In the genomic region with DNA sequence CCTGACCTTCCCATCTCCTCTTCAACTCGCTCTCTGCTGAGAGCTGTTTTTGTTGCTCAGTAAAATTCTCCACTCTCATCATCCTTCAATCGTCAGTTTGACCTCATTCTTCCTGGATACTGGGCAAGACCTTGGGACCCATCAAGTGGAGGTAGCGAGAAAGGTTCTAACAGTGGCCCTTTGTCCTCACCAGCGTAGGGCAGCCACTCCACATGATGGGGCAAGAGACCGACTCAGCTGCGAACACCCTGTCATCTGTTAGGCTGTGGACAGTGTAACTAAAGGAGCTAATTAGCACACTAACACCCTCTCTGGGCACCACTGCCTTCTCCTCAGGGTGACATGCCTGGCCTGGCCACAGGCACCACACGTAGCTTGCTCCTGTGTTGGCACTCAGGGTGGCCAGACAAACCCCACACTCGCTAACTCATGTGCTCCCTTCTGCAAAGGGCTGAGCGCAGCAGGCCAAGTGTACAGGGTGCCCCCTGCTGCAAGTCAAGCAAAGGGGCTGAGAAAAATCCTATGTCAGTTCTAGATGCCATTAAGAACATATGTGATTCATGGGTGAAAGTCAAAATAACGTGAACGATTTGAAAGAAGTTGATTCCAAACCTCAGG, we compare ENCODE assay signal across 23 cellular contexts.
DNase-seq lines count a peak whose midpoint lies in the region; ATAC-seq and TF ChIP-seq lines count a peak whose summit lies in the region.
"Had no signal": no experiment of that assay in that cellular context is flagged by ENCODE, and none has a peak within 500 bp of the region (broad histone marks: within the 10 kb centered on the region; RNA-seq: fewer than 3 reads in every experiment).

No MANE protein-coding gene starts in this region.

- in situ Hi-C loops in GM13977 (cut with MboI; ENCODE audit: low pct_unique_long_range_greater_than_20kb, low sequenced_read_pairs, unreplicated experiment): no loop called here

- H3K18ac ChIP-seq in mesendoderm (ENCODE audit: low read length): no peak overlapping the region

- no peaks in the 10 kb centered on the region for H3K27me3 Mint-ChIP-seq in activated CD4-positive, alpha-beta memory T cell treated with anti-CD3 and anti-CD28 coated beads, Interleukin-2, amount 10 ng/mL, durations not matched to agents 7 days and 5 days
- H3K27me3 Mint-ChIP-seq: activated CD4-positive, alpha-beta T cell treated with anti-CD3 and anti-CD28 coated beads, Interleukin-2, amount 10 ng/mL, durations not matched to agents 24 days and 14 days; CD4-positive, alpha-beta memory T cell; T-cell had no signal

- no peak overlapping the region for H3K27ac Mint-ChIP-seq in activated CD4-positive, alpha-beta memory T cell treated with anti-CD3 and anti-CD28 coated beads, Interleukin-2, amount 10 ng/mL, durations not matched to agents 7 days and 5 days
- H3K27ac Mint-ChIP-seq: activated CD4-positive, alpha-beta T cell treated with anti-CD3 and anti-CD28 coated beads, Interleukin-2, amount 10 ng/mL, durations not matched to agents 24 days and 14 days; activated naive CD4-positive, alpha-beta T cell treated with anti-CD3 and anti-CD28 coated beads, Interleukin-2, amount 50 U/mL, for 72 hours; CD4-positive, alpha-beta memory T cell; HFFc6; T-cell had no signal

- H2BK120ac ChIP-seq in mesendoderm (ENCODE audit: low read depth, low read length): no peak overlapping the region

- DNase-seq in GM13977 (ENCODE audit: low spot score) (no peak), NCI-H146 (lab: John Stamatoyannopoulos, UW) (peak; percentile 77), mesendoderm (peak; percentile 43), right cardiac atrium (no peak), hepatic stellate cell (ENCODE audit: low spot score) (no peak)
- DNase-seq in activated CD4-positive, alpha-beta memory T cell treated with anti-CD3 and anti-CD28 coated beads, Interleukin-2, amount 10 ng/mL, durations not matched to agents 7 days and 5 days: no peak
- DNase-seq: activated CD4-positive, alpha-beta T cell treated with anti-CD3 and anti-CD28 coated beads, Interleukin-2, amount 10 ng/mL, durations not matched to agents 24 days and 14 days; CD4-positive, alpha-beta memory T cell; central memory CD4-positive, alpha-beta T cell; GF-D8; HFFc6; NCI-H1105; Right ventricle myocardium superior; stimulated activated CD4-positive, alpha-beta T cell treated with anti-CD3 and anti-CD28 coated beads, Interleukin-4, amount 100 ng/mL, for 24 hours; stimulated activated naive CD8-positive, alpha-beta T cell treated with anti-CD3 and anti-CD28 coated beads, Interleukin-15, Interleukin-2, amounts not matched to agents 100 U/mL and 50 U/mL, for 24 hours; T-cell; tibial artery had no signal

- H3K4ac ChIP-seq in mesendoderm (ENCODE audit: low read depth, low read length): no peak overlapping the region

- H2BK15ac ChIP-seq in mesendoderm (replicated peaks; ENCODE audit: low read depth): no peak overlapping the region

- TF ChIP-seq CTCF in GM13977 (IDR thresholded peaks at IDR 0.05; ENCODE audit: extremely low read depth, insufficient read depth, missing control alignments) (peak; percentile 19), VCaP (conservative IDR thresholded peaks at IDR 0.05) (peak; percentile 14; the same call in 1 of the 2 replicates)

- CTCF ChIA-PET in activated CD4-positive, alpha-beta memory T cell treated with anti-CD3 and anti-CD28 coated beads, Interleukin-2, amount 10 ng/mL, durations not matched to agents 7 days and 5 days (lab: Charles Lee): no interaction called here

- H3K9me3 ChIP-seq in right cardiac atrium (ENCODE audit: control insufficient read depth, low read length): no peaks in the 10 kb centered on the region
- H3K9me3 ChIP-seq: ascending aorta, tibial artery had no signal

- no peaks in the 10 kb centered on the region for H3K79me1 ChIP-seq in mesendoderm (ENCODE audit: low read length)

- H3K4me1 ChIP-seq in mesendoderm (ENCODE audit: control insufficient read depth, low read depth, low read length): no peaks in the 10 kb centered on the region
- no peaks in the 10 kb centered on the region for H3K4me1 ChIP-seq in right cardiac atrium (ENCODE audit: control insufficient read depth, insufficient read depth, low read length)
- H3K4me1 ChIP-seq: ascending aorta, tibial artery had no signal

- no peaks in the 10 kb centered on the region for H3K4me1 Mint-ChIP-seq in activated CD4-positive, alpha-beta memory T cell treated with anti-CD3 and anti-CD28 coated beads, Interleukin-2, amount 10 ng/mL, durations not matched to agents 7 days and 5 days
- H3K4me1 Mint-ChIP-seq: activated CD4-positive, alpha-beta T cell treated with anti-CD3 and anti-CD28 coated beads, Interleukin-2, amount 10 ng/mL, durations not matched to agents 24 days and 14 days; CD4-positive, alpha-beta memory T cell; T-cell had no signal

- H3K27me3 ChIP-seq in mesendoderm (ENCODE audit: insufficient read depth, low read length, poor library complexity): no peaks in the 10 kb centered on the region
- H3K27me3 ChIP-seq in right cardiac atrium (ENCODE audit: control insufficient read depth, insufficient read depth): no peaks in the 10 kb centered on the region
- H3K27me3 ChIP-seq: ascending aorta, hepatocyte, tibial artery had no signal

- H3K4me3 Mint-ChIP-seq in activated CD4-positive, alpha-beta memory T cell treated with anti-CD3 and anti-CD28 coated beads, Interleukin-2, amount 10 ng/mL, durations not matched to agents 7 days and 5 days: no peak overlapping the region
- H3K4me3 Mint-ChIP-seq: activated CD4-positive, alpha-beta T cell treated with anti-CD3 and anti-CD28 coated beads, Interleukin-2, amount 10 ng/mL, durations not matched to agents 24 days and 14 days; CD4-positive, alpha-beta memory T cell; HFFc6; T-cell had no signal

- peaks cover 13% of the 10 kb centered on the region for H3K9me3 Mint-ChIP-seq in activated CD4-positive, alpha-beta memory T cell treated with anti-CD3 and anti-CD28 coated beads, Interleukin-2, amount 10 ng/mL, durations not matched to agents 7 days and 5 days
- H3K9me3 Mint-ChIP-seq: activated CD4-positive, alpha-beta T cell treated with anti-CD3 and anti-CD28 coated beads, Interleukin-2, amount 10 ng/mL, durations not matched to agents 24 days and 14 days; activated naive CD4-positive, alpha-beta T cell treated with anti-CD3 and anti-CD28 coated beads, Interleukin-2, amount 50 U/mL, for 72 hours had no signal

- POLR2A ChIA-PET in activated CD4-positive, alpha-beta memory T cell treated with anti-CD3 and anti-CD28 coated beads, Interleukin-2, amount 10 ng/mL, durations not matched to agents 7 days and 5 days (lab: Charles Lee): no interaction called here

- no peak overlapping the region for H3K4me2 ChIP-seq in mesendoderm (ENCODE audit: low read length)
- H3K4me2 ChIP-seq: hepatocyte had no signal

- H3K56ac ChIP-seq in mesendoderm (ENCODE audit: low read length): no peak overlapping the region

- no peaks in the 10 kb centered on the region for H3K79me2 ChIP-seq in mesendoderm (ENCODE audit: control insufficient read depth, insufficient read depth, low read length)
- H3K79me2 ChIP-seq: hepatocyte had no signal

- H3K27ac ChIP-seq in VCaP (no peak overlapping the region), mesendoderm (ENCODE audit: low read depth, low read length) (no peak overlapping the region), right cardiac atrium (ENCODE audit: low read length) (no peak overlapping the region)
- H3K27ac ChIP-seq: ascending aorta, epithelial cell of prostate, hepatocyte, tibial artery had no signal

- no CpG with 5 or more reads among the region's 11 CpGs for WGBS in mesendoderm (ENCODE audit: extremely low coverage, insufficient coverage, low lambda C conversion rate)
- 89% methylated on average over 11 of the region's 11 CpGs for WGBS in right cardiac atrium

- no peak overlapping the region for H2AK5ac ChIP-seq in mesendoderm (ENCODE audit: low read length)

- H3K36me3 Mint-ChIP-seq in activated CD4-positive, alpha-beta memory T cell treated with anti-CD3 and anti-CD28 coated beads, Interleukin-2, amount 10 ng/mL, durations not matched to agents 7 days and 5 days (ENCODE audit: low read depth): no peaks in the 10 kb centered on the region
- H3K36me3 Mint-ChIP-seq: activated naive CD4-positive, alpha-beta T cell treated with anti-CD3 and anti-CD28 coated beads, Interleukin-2, amount 50 U/mL, for 72 hours; CD4-positive, alpha-beta memory T cell; T-cell had no signal

- no peak overlapping the region for H3K9ac ChIP-seq in mesendoderm (ENCODE audit: low read length)

- H4K8ac ChIP-seq in mesendoderm (ENCODE audit: low read depth, low read length): no peak overlapping the region

- H2BK5ac ChIP-seq in mesendoderm (ENCODE audit: low read length): no peak overlapping the region

- no peak overlapping the region for H3K23ac ChIP-seq in mesendoderm (ENCODE audit: low read length)

- H4K5ac ChIP-seq in mesendoderm (ENCODE audit: low read length): no peak overlapping the region

- ATAC-seq in right cardiac atrium: no peak
- no peak for ATAC-seq in HG02870 (IDR thresholded peaks at IDR 0.05; ENCODE audit: unreplicated experiment)
- ATAC-seq: activated naive CD4-positive, alpha-beta T cell treated with anti-CD3 and anti-CD28 coated beads, Interleukin-2, amount 50 U/mL, for 72 hours; stimulated activated naive CD8-positive, alpha-beta T cell treated with anti-CD3 and anti-CD28 coated beads, Interleukin-15, Interleukin-2, amounts not matched to agents 100 U/mL and 50 U/mL, for 24 hours; T-cell had no signal

- no peak overlapping the region for H3K4me3 ChIP-seq in mesendoderm (ENCODE audit: low read length)
- no peak overlapping the region for H3K4me3 ChIP-seq in right cardiac atrium (ENCODE audit: low read length)
- H3K4me3 ChIP-seq: ascending aorta, hepatocyte, tibial artery had no signal

- H3K36me3 ChIP-seq in mesendoderm (ENCODE audit: control insufficient read depth, insufficient read depth, low read length): no peaks in the 10 kb centered on the region
- H3K36me3 ChIP-seq: ascending aorta, tibial artery had no signal

- intact Hi-C loops in right cardiac atrium (cut with DNase I): no loop called here

Comparison
In these comparisons a context has a peak if more than half of its experiments do, and no peak if none do; other contexts are left out.
1. DNase-seq: peak in NCI-H146 (single experiment) and mesendoderm (single experiment); none in GM13977 (single experiment), activated CD4-positive, alpha-beta memory T cell treated with anti-CD3 and anti-CD28 coated beads, Interleukin-2, amount 10 ng/mL, durations not matched to agents 7 days and 5 days (single experiment), right cardiac atrium (0 of 3) and hepatic stellate cell (single experiment).